24 cellular contexts compared by ENCODE assay signal in the genomic region with DNA sequence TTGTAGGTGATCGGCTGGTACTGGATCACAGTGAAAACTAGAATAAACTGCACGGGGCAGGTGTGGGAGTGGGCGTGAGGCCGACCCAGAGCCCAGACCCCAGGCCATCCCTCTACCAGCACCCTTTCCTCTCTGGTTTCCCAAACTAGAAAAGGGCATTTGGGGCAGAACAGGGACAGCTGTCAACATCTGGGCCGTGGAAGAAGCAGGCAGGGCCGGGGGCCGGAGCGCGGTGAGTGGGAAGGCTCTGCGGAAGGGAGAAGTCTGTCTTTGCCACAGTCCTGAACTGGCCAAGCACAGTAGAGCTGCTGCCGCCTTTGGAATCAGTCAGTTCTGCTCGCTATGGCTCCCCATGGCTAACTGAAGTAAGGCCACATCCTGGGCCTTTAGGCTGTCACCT.
"Had no signal": no experiment of that assay in that cellular context is flagged by ENCODE, and none has a peak within 500 bp of the region (broad histone marks: within the 10 kb centered on the region; RNA-seq: fewer than 3 reads in every experiment).

No MANE protein-coding gene starts in this region.

- H3K27me3 ChIP-seq: brain microvascular endothelial cell, esophagus muscularis mucosa, foreskin keratinocyte, heart left ventricle, sigmoid colon, upper lobe of right lung had no signal

- H3K27ac ChIP-seq: brain microvascular endothelial cell, esophagus muscularis mucosa, foreskin keratinocyte, heart left ventricle, prostate gland, sigmoid colon, upper lobe of right lung, VCaP had no signal

- H3K9me3 Mint-ChIP-seq: dendritic cell treated with granulocyte-macrophage colony-stimulating factor and Interleukin-4, amounts not matched to agents 40 ng/mL and 50 ng/mL, for 4 days; natural killer cell; stimulated activated effector memory CD8-positive, alpha-beta T cell treated with anti-CD3 and anti-CD28 coated beads, Interleukin-12 subunit alpha, Interleukin-12 subunit beta, amount 100 ng/mL, for 72 hours; stimulated activated naive CD8-positive, alpha-beta T cell treated with anti-CD3 and anti-CD28 coated beads, Interleukin-15, Interleukin-2, amounts not matched to agents 100 ng/mL and 50 ng/mL, for 24 hours had no signal

- H3K27me3 Mint-ChIP-seq: activated naive CD8-positive, alpha-beta T cell; stimulated activated naive CD8-positive, alpha-beta T cell treated with anti-CD3 and anti-CD28 coated beads, Interleukin-15, Interleukin-2, amounts not matched to agents 100 ng/mL and 50 ng/mL, for 24 hours had no signal

- DNase-seq: activated CD4-positive, alpha-beta T cell treated with anti-CD3 and anti-CD28 coated beads for 4 hours; activated CD4-positive, alpha-beta T cell treated with anti-CD3 and anti-CD28 coated beads, Interleukin-2, amount 50 U/mL, for 4 hours; activated CD8-positive, alpha-beta memory T cell treated with anti-CD3 and anti-CD28 coated beads for 24 hours; activated effector memory CD4-positive, alpha-beta T cell treated with Interleukin-2 at 50 U/mL for 16 hours; activated naive CD4-positive, alpha-beta T cell treated with Interleukin-2 at 50 U/mL for 16 hours; aorta; brain microvascular endothelial cell; central memory CD4-positive, alpha-beta T cell; foreskin keratinocyte; heart left ventricle; midbrain; natural killer cell; retina; sigmoid colon; stimulated activated CD4-positive, alpha-beta T cell treated with anti-CD3 and anti-CD28 coated beads, Interleukin-4, amount 100 ng/mL, for 24 hours; T-helper 9 cell; upper lobe of right lung had no signal

- H3K27ac Mint-ChIP-seq: activated naive CD8-positive, alpha-beta T cell; dendritic cell treated with granulocyte-macrophage colony-stimulating factor and Interleukin-4, amounts not matched to agents 40 ng/mL and 50 ng/mL, for 4 days; natural killer cell; stimulated activated effector memory CD8-positive, alpha-beta T cell treated with anti-CD3 and anti-CD28 coated beads, Interleukin-12 subunit alpha, Interleukin-12 subunit beta, amount 100 ng/mL, for 72 hours; stimulated activated naive CD8-positive, alpha-beta T cell treated with anti-CD3 and anti-CD28 coated beads, Interleukin-15, Interleukin-2, amounts not matched to agents 100 ng/mL and 50 ng/mL, for 24 hours had no signal

- H3K36me3 Mint-ChIP-seq: natural killer cell had no signal

- H3K4me1 ChIP-seq: prostate gland, sigmoid colon, upper lobe of right lung had no signal

- H3K36me3 ChIP-seq: brain microvascular endothelial cell, heart left ventricle, prostate gland had no signal

- H3K9me3 ChIP-seq: esophagus muscularis mucosa, heart left ventricle, prostate gland, sigmoid colon, upper lobe of right lung had no signal

- H3K4me3 ChIP-seq: esophagus muscularis mucosa, heart left ventricle, prostate gland, sigmoid colon, upper lobe of right lung had no signal

- H3K4me3 Mint-ChIP-seq: activated naive CD8-positive, alpha-beta T cell; dendritic cell treated with granulocyte-macrophage colony-stimulating factor and Interleukin-4, amounts not matched to agents 40 ng/mL and 50 ng/mL, for 4 days; natural killer cell; stimulated activated effector memory CD8-positive, alpha-beta T cell treated with anti-CD3 and anti-CD28 coated beads, Interleukin-12 subunit alpha, Interleukin-12 subunit beta, amount 100 ng/mL, for 72 hours; stimulated activated naive CD8-positive, alpha-beta T cell treated with anti-CD3 and anti-CD28 coated beads, Interleukin-15, Interleukin-2, amounts not matched to agents 100 ng/mL and 50 ng/mL, for 24 hours had no signal

- H3K4me1 Mint-ChIP-seq: natural killer cell had no signal
